ENCODE assay signal across 15 cellular contexts in genomic region chr17:66690166-66690565, GRCh38.
DNase-seq lines count a peak whose midpoint lies in the region; ATAC-seq and TF ChIP-seq lines count a peak whose summit lies in the region.
"Had no signal": no experiment of that assay in that cellular context is flagged by ENCODE, and none has a peak within 500 bp of the region (broad histone marks: within the 10 kb centered on the region; RNA-seq: fewer than 3 reads in every experiment).

No MANE protein-coding gene starts in this region.

- H3K4me3 ChIP-seq in colonic mucosa (no peak overlapping the region), SK-N-SH (ENCODE audit: low read depth in 2 of 2, low read length in 1 of 2) (no peak overlapping the region)

- H3K79me2 ChIP-seq in SK-N-SH (ENCODE audit: insufficient read depth) = peaks cover 7% of the 10 kb centered on the region

- DNase-seq in natural killer cell treated with Interleukin-12 subunit alpha and Interleukin-12 subunit beta and Interleukin-15 and Interleukin-18, amount 100 ng/mL, for 72 hours (ENCODE audit: low spot score) = no peak
- no peak for DNase-seq in natural killer cell
- DNase-seq in colonic mucosa = peak; percentile 48
- no peak for DNase-seq in stimulated activated effector memory CD8-positive, alpha-beta T cell treated with anti-CD3 and anti-CD28 coated beads, Interleukin-12 subunit alpha, Interleukin-12 subunit beta, amount 100 ng/mL, for 72 hours (ENCODE audit: low spot score in 2 of 2)
- no peak for DNase-seq in SK-N-SH
- no peak for DNase-seq in sciatic nerve (ENCODE audit: low spot score)
- DNase-seq: Calu3; CD4-positive, CD25-positive, alpha-beta regulatory T cell; HCEC 1CT; IMR-90; Kasumi-1; NCI-H1105 treated with DMSO at 0.1 percent for 48 hours; NCI-H187 treated with DMSO at 0.1 percent for 48 hours; NCI-H510A had no signal

- TF ChIP-seq EP300 in SK-N-SH (IDR thresholded peaks at IDR 0.05; ENCODE audit: borderline replicate concordance in 1 of 2, low read depth in 1 of 2, low read length in 1 of 2) = no peak

- TF ChIP-seq RAD21 in SK-N-SH (IDR thresholded peaks at IDR 0.05; ENCODE audit: low read length) = no peak

- no peaks in the 10 kb centered on the region for H3K27me3 ChIP-seq in colonic mucosa
- no peaks in the 10 kb centered on the region for H3K27me3 ChIP-seq in SK-N-SH (ENCODE audit: insufficient read depth)

- H3F3A ChIP-seq in SK-N-SH (replicated peaks; ENCODE audit: insufficient read depth) = peaks cover 11% of the 10 kb centered on the region

- H3K9me3 Mint-ChIP-seq in natural killer cell treated with Interleukin-12 subunit alpha and Interleukin-12 subunit beta and Interleukin-15 and Interleukin-18, amount 100 ng/mL, for 72 hours = no peaks in the 10 kb centered on the region
- no peaks in the 10 kb centered on the region for H3K9me3 Mint-ChIP-seq in natural killer cell
- H3K9me3 Mint-ChIP-seq in stimulated activated effector memory CD8-positive, alpha-beta T cell treated with anti-CD3 and anti-CD28 coated beads, Interleukin-12 subunit alpha, Interleukin-12 subunit beta, amount 100 ng/mL, for 72 hours = no peaks in the 10 kb centered on the region

- no peaks in the 10 kb centered on the region for H3K9me2 ChIP-seq in SK-N-SH

- no peak overlapping the region for H3K4me2 ChIP-seq in SK-N-SH

- no peaks in the 10 kb centered on the region for H3K27me3 Mint-ChIP-seq in natural killer cell treated with Interleukin-12 subunit alpha and Interleukin-12 subunit beta and Interleukin-15 and Interleukin-18, amount 100 ng/mL, for 72 hours
- H3K27me3 Mint-ChIP-seq in natural killer cell (ENCODE audit: low read depth in 2 of 2) = no peaks in the 10 kb centered on the region
- H3K27me3 Mint-ChIP-seq: CD4-positive, CD25-positive, alpha-beta regulatory T cell had no signal

- ATAC-seq in natural killer cell treated with Interleukin-12 subunit alpha and Interleukin-12 subunit beta and Interleukin-15 and Interleukin-18, amount 100 ng/mL, for 72 hours = no peak
- ATAC-seq in natural killer cell (no peak), GM21529 (IDR thresholded peaks at IDR 0.05; ENCODE audit: unreplicated experiment) (no peak), sciatic nerve (no peak)
- ATAC-seq in stimulated activated effector memory CD8-positive, alpha-beta T cell treated with anti-CD3 and anti-CD28 coated beads, Interleukin-12 subunit alpha, Interleukin-12 subunit beta, amount 100 ng/mL, for 72 hours = no peak

- peaks cover 9% of the 10 kb centered on the region for H3K36me3 Mint-ChIP-seq in natural killer cell treated with Interleukin-12 subunit alpha and Interleukin-12 subunit beta and Interleukin-15 and Interleukin-18, amount 100 ng/mL, for 72 hours
- H3K36me3 Mint-ChIP-seq in natural killer cell = no peaks in the 10 kb centered on the region
- peaks cover 42% of the 10 kb centered on the region for H3K36me3 Mint-ChIP-seq in stimulated activated effector memory CD8-positive, alpha-beta T cell treated with anti-CD3 and anti-CD28 coated beads, Interleukin-12 subunit alpha, Interleukin-12 subunit beta, amount 100 ng/mL, for 72 hours

- H3K4me1 ChIP-seq in colonic mucosa (no peaks in the 10 kb centered on the region), SK-N-SH (ENCODE audit: control insufficient read depth in 1 of 2, insufficient read depth in 2 of 2, low read depth in 1 of 2, low read length in 1 of 2) (peaks cover 0 to 9% of the 10 kb centered on the region in 2 experiments; a peak in 2 of 4 replicates)

- H3K9ac ChIP-seq in colonic mucosa (ENCODE audit: low read depth in 2 of 2, low read length in 2 of 2) (no peak overlapping the region), SK-N-SH (no peak overlapping the region)

- H3K9me3 ChIP-seq in colonic mucosa (no peaks in the 10 kb centered on the region), SK-N-SH (no peaks in the 10 kb centered on the region)

- no peak overlapping the region for H3K4me3 Mint-ChIP-seq in natural killer cell treated with Interleukin-12 subunit alpha and Interleukin-12 subunit beta and Interleukin-15 and Interleukin-18, amount 100 ng/mL, for 72 hours
- no peak overlapping the region for H3K4me3 Mint-ChIP-seq in natural killer cell
- H3K4me3 Mint-ChIP-seq in stimulated activated effector memory CD8-positive, alpha-beta T cell treated with anti-CD3 and anti-CD28 coated beads, Interleukin-12 subunit alpha, Interleukin-12 subunit beta, amount 100 ng/mL, for 72 hours = no peak overlapping the region
- H3K4me3 Mint-ChIP-seq: CD4-positive, CD25-positive, alpha-beta regulatory T cell had no signal

- no peak overlapping the region for H2AFZ ChIP-seq in SK-N-SH (ENCODE audit: low read depth)

- H4K20me1 ChIP-seq in SK-N-SH (ENCODE audit: insufficient read depth) = peaks cover 14% of the 10 kb centered on the region

- H3K27ac Mint-ChIP-seq in natural killer cell treated with Interleukin-12 subunit alpha and Interleukin-12 subunit beta and Interleukin-15 and Interleukin-18, amount 100 ng/mL, for 72 hours = peak overlapping the region; percentile 79 to 88
- H3K27ac Mint-ChIP-seq in natural killer cell = peak overlapping the region in 1 of 2 donors; percentile 86
- peak overlapping the region; percentile 92 for H3K27ac Mint-ChIP-seq in stimulated activated effector memory CD8-positive, alpha-beta T cell treated with anti-CD3 and anti-CD28 coated beads, Interleukin-12 subunit alpha, Interleukin-12 subunit beta, amount 100 ng/mL, for 72 hours

- CTCF ChIA-PET in SK-N-SH (lab: Yijun Ruan, JAX) = interaction anchor here (1.5 kb wide), 1 partner anchor 16 kb away, joined by 8 read pairs; no protein-coding TSS in a partner anchor

- H3K36me3 ChIP-seq in colonic mucosa (no peaks in the 10 kb centered on the region), SK-N-SH (replicated peaks in 1 of 2; ENCODE audit: control insufficient read depth in 1 of 2, insufficient read depth in 2 of 2, low read length in 1 of 2) (peaks cover 72 to 73% of the 10 kb centered on the region in 2 experiments)

- peak overlapping the region; percentile 34 for H3K27ac ChIP-seq in colonic mucosa
- H3K27ac ChIP-seq in SK-N-SH (ENCODE audit: low read depth in 2 of 2, low read length in 1 of 2) = no peak overlapping the region

- 89% methylated on average over 7 of the region's 7 CpGs for WGBS in SK-N-SH (ENCODE audit: low lambda C conversion rate)

- peaks cover 31 to 32% of the 10 kb centered on the region in 2 donors for H3K4me1 Mint-ChIP-seq in natural killer cell treated with Interleukin-12 subunit alpha and Interleukin-12 subunit beta and Interleukin-15 and Interleukin-18, amount 100 ng/mL, for 72 hours (ENCODE audit: low read depth in 2 of 2)
- peaks cover 28 to 35% of the 10 kb centered on the region in 2 donors for H3K4me1 Mint-ChIP-seq in natural killer cell
- peaks cover 42% of the 10 kb centered on the region for H3K4me1 Mint-ChIP-seq in stimulated activated effector memory CD8-positive, alpha-beta T cell treated with anti-CD3 and anti-CD28 coated beads, Interleukin-12 subunit alpha, Interleukin-12 subunit beta, amount 100 ng/mL, for 72 hours

- TF ChIP-seq CTCF in natural killer cell (IDR thresholded peaks at IDR 0.05) (no peak), colonic mucosa (IDR thresholded peaks at IDR 0.05) (no peak), SK-N-SH (IDR thresholded peaks at IDR 0.05) (no peak)

- POLR2A ChIA-PET in SK-N-SH (lab: Yijun Ruan, JAX) = no interaction called here

- intact Hi-C loops in natural killer cell (cut with micrococcal nuclease) = no loop called here
- intact Hi-C loops in colonic mucosa (cut with DNase I) = no loop called here
- intact Hi-C loops in sciatic nerve (cut with DNase I) = no loop called here

TF ChIP-seq in SK-N-SH, 30 proteins besides CTCF, POLR2A, EP300 and RAD21:
- TF ChIP-seq YY1 (IDR thresholded peaks at IDR 0.05; ENCODE audit: low read depth) (no peak), USF2 (IDR thresholded peaks at IDR 0.05; ENCODE audit: borderline replicate concordance, low read depth, low read length) (no peak), ELF1 (IDR thresholded peaks at IDR 0.05) (no peak), TCF12 (IDR thresholded peaks at IDR 0.05) (no peak), GABPA (IDR thresholded peaks at IDR 0.05; ENCODE audit: low read depth) (no peak), MEF2A (IDR thresholded peaks at IDR 0.05; ENCODE audit: borderline replicate concordance, low read depth) (no peak)
